In the genomic region with DNA sequence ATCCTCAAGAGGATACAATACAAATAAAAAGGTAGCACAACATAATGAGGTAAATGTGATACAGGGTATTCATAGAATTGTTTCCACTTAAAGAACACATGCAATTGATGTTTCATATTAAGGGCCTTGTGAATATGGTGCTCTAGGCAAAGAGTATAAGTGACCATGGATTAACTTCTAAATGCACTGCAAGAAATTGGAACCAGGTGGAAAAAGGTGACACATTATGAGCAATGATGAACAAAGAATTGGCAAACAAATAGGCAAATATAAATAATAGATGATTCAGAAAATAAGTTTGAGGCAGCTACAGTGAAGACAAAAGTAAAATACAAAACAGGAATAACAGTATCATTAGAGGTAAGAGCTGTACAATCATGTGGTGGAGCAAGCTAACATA, we compare ENCODE assay signal across 27 cellular contexts.
"Had no signal": no experiment of that assay in that cellular context is flagged by ENCODE, and none has a peak within 500 bp of the region (broad histone marks: within the 10 kb centered on the region; RNA-seq: fewer than 3 reads in every experiment).

No MANE protein-coding gene starts in this region.

- H3K36me3 Mint-ChIP-seq: memory B cell; natural killer cell; stimulated activated effector memory CD8-positive, alpha-beta T cell treated with anti-CD3 and anti-CD28 coated beads, Interleukin-12 subunit alpha, Interleukin-12 subunit beta, amount 100 ng/mL, for 72 hours; type B pancreatic cell had no signal

- H3K9me3 Mint-ChIP-seq: type B pancreatic cell had no signal

- H3K4me3 ChIP-seq: coronary artery, esophagus squamous epithelium, heart right ventricle, lung, ovary, psoas muscle, sigmoid colon, stomach, thyroid gland had no signal

- H3K4me1 Mint-ChIP-seq: memory B cell; natural killer cell; stimulated activated effector memory CD8-positive, alpha-beta T cell treated with anti-CD3 and anti-CD28 coated beads, Interleukin-12 subunit alpha, Interleukin-12 subunit beta, amount 100 ng/mL, for 72 hours had no signal

- H3K9me3 ChIP-seq: esophagus squamous epithelium, heart right ventricle, ovary, psoas muscle, sigmoid colon, stomach, thyroid gland had no signal

- H3K27ac ChIP-seq: coronary artery, esophagus squamous epithelium, heart right ventricle, ovary, psoas muscle, sigmoid colon, stomach, thyroid gland had no signal

- H3K27me3 Mint-ChIP-seq: memory B cell, type B pancreatic cell had no signal

- H3K27ac Mint-ChIP-seq: memory B cell; natural killer cell; stimulated activated effector memory CD8-positive, alpha-beta T cell treated with anti-CD3 and anti-CD28 coated beads, Interleukin-12 subunit alpha, Interleukin-12 subunit beta, amount 100 ng/mL, for 72 hours; type B pancreatic cell had no signal

- ATAC-seq: heart right ventricle; left lobe of liver; natural killer cell; psoas muscle; right cardiac atrium; stimulated activated effector memory CD8-positive, alpha-beta T cell treated with anti-CD3 and anti-CD28 coated beads, Interleukin-12 subunit alpha, Interleukin-12 subunit beta, amount 100 ng/mL, for 72 hours had no signal

- H3K4me1 ChIP-seq: esophagus squamous epithelium, heart right ventricle, psoas muscle, sigmoid colon, stomach, thyroid gland had no signal

- H3K4me3 Mint-ChIP-seq: memory B cell; natural killer cell; stimulated activated effector memory CD8-positive, alpha-beta T cell treated with anti-CD3 and anti-CD28 coated beads, Interleukin-12 subunit alpha, Interleukin-12 subunit beta, amount 100 ng/mL, for 72 hours; type B pancreatic cell had no signal

- H3K27me3 ChIP-seq: esophagus squamous epithelium, heart right ventricle, ovary, sigmoid colon, stomach, thyroid gland had no signal

- H3K36me3 ChIP-seq: esophagus squamous epithelium, heart right ventricle, ovary, sigmoid colon, stomach, thyroid gland had no signal

- DNase-seq: dermis blood vessel endothelial cell; effector memory CD4-positive, alpha-beta T cell; erythroblast; esophagus squamous epithelium; foreskin melanocyte; glutamatergic neuron; heart right ventricle; hippocampal formation; kidney; natural killer cell; occipital lobe; ovary; posterior cingulate gyrus; psoas muscle; right cardiac atrium; sigmoid colon; stimulated activated CD4-positive, alpha-beta T cell treated with anti-CD3 and anti-CD28 coated beads, Interleukin-2, amount 100 ng/mL, for 24 hours; stimulated activated CD4-positive, alpha-beta T cell treated with anti-CD3 and anti-CD28 coated beads, Interleukin-4, amount 100 ng/mL, for 24 hours; stimulated activated naive CD4-positive, alpha-beta T cell treated with Interleukin-2 at 50 U/mL for 16 hours; stomach; thyroid gland had no signal
